In genomic region chr4:7928711-7929505, GRCh38 we compare ENCODE assay signal across 10 cellular contexts. TPM values are rescaled to one million over a fixed set of nuclear protein-coding genes. Genes with fewer than 3 reads are reported as not detected.
DNase-seq lines count a peak whose midpoint lies in the region; ATAC-seq and TF ChIP-seq lines count a peak whose summit lies in the region.
"Had no signal": no experiment of that assay in that cellular context is flagged by ENCODE, and none has a peak within 500 bp of the region (broad histone marks: within the 10 kb centered on the region; RNA-seq: fewer than 3 reads in every experiment).

No MANE protein-coding gene starts in this region.

- H3K27me3 Mint-ChIP-seq in T-helper 17 cell = no peaks in the 10 kb centered on the region
- no peaks in the 10 kb centered on the region for H3K27me3 Mint-ChIP-seq in osteocyte (ENCODE audit: unreplicated experiment)

- H3K4me3 Mint-ChIP-seq in T-helper 17 cell (no peak overlapping the region), osteocyte (ENCODE audit: unreplicated experiment) (no peak overlapping the region)

- H3K36me3 Mint-ChIP-seq in T-helper 17 cell (ENCODE audit: low read depth) = no peaks in the 10 kb centered on the region
- peaks cover 3% of the 10 kb centered on the region for H3K36me3 Mint-ChIP-seq in osteocyte (ENCODE audit: unreplicated experiment)

- in situ Hi-C loops in G401 (cut with HindIII; ENCODE audit: low sequenced_read_pairs) = no loop called here

- TF ChIP-seq CTCF in fibroblast of the aortic adventitia (IDR thresholded peaks at IDR 0.05; ENCODE audit: insufficient read depth, low read length) (peak; percentile 16), osteocyte (IDR thresholded peaks at IDR 0.05) (peak; percentile 55)

- DNase-seq in G401 (ENCODE audit: low spot score) (peak; percentile 76), T-helper 17 cell (no peak), fibroblast of the aortic adventitia (ENCODE audit: low read depth) (no peak), osteocyte (ENCODE audit: extremely low spot score, unreplicated experiment) (no peak), NCI-H82 treated with DMSO at 0.1 percent for 48 hours (lab: John Stamatoyannopoulos, UW; ENCODE audit: unreplicated experiment) (no peak)
- DNase-seq: activated CD4-positive, alpha-beta T cell treated with anti-CD3 and anti-CD28 coated beads, Interleukin-2, amount 50 U/mL, for 4 hours; ovary had no signal

- no peaks in the 10 kb centered on the region for H3K9me3 ChIP-seq in T-helper 17 cell (ENCODE audit: control insufficient read depth, low read length, poor library complexity, severe bottlenecking)
- H3K9me3 ChIP-seq: ovary had no signal

- H3K4me1 Mint-ChIP-seq in T-helper 17 cell = peaks cover 12% of the 10 kb centered on the region
- H3K4me1 Mint-ChIP-seq in osteocyte (ENCODE audit: unreplicated experiment) = peaks cover 60% of the 10 kb centered on the region

- H3K27ac Mint-ChIP-seq in T-helper 17 cell (peak overlapping the region; percentile 53), osteocyte (ENCODE audit: unreplicated experiment) (peak overlapping the region; percentile 75)

- H3K9me3 Mint-ChIP-seq in osteocyte (ENCODE audit: unreplicated experiment) = no peaks in the 10 kb centered on the region

- ATAC-seq in T-helper 17 cell (no peak), HG03432 (IDR thresholded peaks at IDR 0.05; ENCODE audit: unreplicated experiment) (no peak), HG02623 (IDR thresholded peaks at IDR 0.05; ENCODE audit: unreplicated experiment) (no peak), GM21825 (IDR thresholded peaks at IDR 0.05; ENCODE audit: unreplicated experiment) (no peak)

- no peak overlapping the region for H3K4me3 ChIP-seq in fibroblast of the aortic adventitia (ENCODE audit: low read depth, low read length)
- H3K4me3 ChIP-seq: ovary had no signal

RNA-seq across cellular contexts. Expression of gene AFAP1, which starts 10.8 kb away (rescaled TPM):
- 3.9 and 6.0 TPM in 2 replicates for total RNA-seq in G401 (2014; rRNA removed; shearing (Covaris generic))
- total RNA-seq in T-helper 17 cell (10 to 100 TPM; 17.6 to 26.7 TPM), fibroblast of the aortic adventitia (ENCODE audit: low replicate concordance) (66.0 and 83.9 TPM in 2 replicates), osteocyte (64.9 and 66.9 TPM in 2 replicates)
